Comparison of ENCODE assay signal across 14 cellular contexts in genomic region chr5:81140942-81141341, GRCh38.
DNase-seq lines count a peak whose midpoint lies in the region; ATAC-seq and TF ChIP-seq lines count a peak whose summit lies in the region.
"Had no signal": no experiment of that assay in that cellular context is flagged by ENCODE, and none has a peak within 500 bp of the region (broad histone marks: within the 10 kb centered on the region; RNA-seq: fewer than 3 reads in every experiment).

No MANE protein-coding gene starts in this region.

- no peak overlapping the region for H3K9ac ChIP-seq in GM23248

- intact Hi-C loops in A673 (cut with micrococcal nuclease; ENCODE audit: unreplicated experiment) = no loop called here
- intact Hi-C loops in naive thymus-derived CD4-positive, alpha-beta T cell (cut with micrococcal nuclease) = no loop called here

- H4K20me1 ChIP-seq in GM23248 (ENCODE audit: insufficient read depth) = no peaks in the 10 kb centered on the region

- H3K27me3 Mint-ChIP-seq in naive thymus-derived CD4-positive, alpha-beta T cell = no peaks in the 10 kb centered on the region
- peaks cover 0 to 6% (median 4%) of the 10 kb centered on the region in 3 donors for H3K27me3 Mint-ChIP-seq in immature natural killer cell (ENCODE audit: low read depth in 3 of 3)
- H3K27me3 Mint-ChIP-seq: activated naive CD8-positive, alpha-beta T cell treated with anti-CD3 and anti-CD28 coated beads, Interleukin-2, amount 10 ng/mL, durations not matched to agents 7 days and 5 days had no signal

- POLR2A ChIA-PET in A673 (lab: Charles Lee; ENCODE audit: low non-redundant PET) = no interaction called here
- POLR2A ChIA-PET in naive thymus-derived CD4-positive, alpha-beta T cell (lab: Charles Lee) = no interaction called here

- no TSS peak for BruUV-seq in A673 (replicated peaks; lab: Mats Ljungman, UMichigan)

- H3K36me3 ChIP-seq in A673 (ENCODE audit: insufficient read depth, low read length, poor library complexity, severe bottlenecking) = no peaks in the 10 kb centered on the region
- no peaks in the 10 kb centered on the region for H3K36me3 ChIP-seq in GM23248 (ENCODE audit: low read depth)
- peaks cover 0 to 20% (median 0%) of the 10 kb centered on the region in 3 experiments for H3K36me3 ChIP-seq in naive thymus-derived CD4-positive, alpha-beta T cell (ENCODE audit: control insufficient read depth in 2 of 3, insufficient read depth in 3 of 3, low read length in 3 of 3)

- DNase-seq in A673 (ENCODE audit: low spot score) (peak; percentile 39), GM23248 (peak; percentile 68), cardiac fibroblast (ENCODE audit: low read depth in 2 of 2) (peak; percentile 32 to 67), hepatic stellate cell (ENCODE audit: low spot score) (peak; percentile 10), immature natural killer cell (no peak)
- no peak for DNase-seq in naive thymus-derived CD4-positive, alpha-beta T cell
- DNase-seq in activated effector memory CD4-positive, alpha-beta T cell treated with anti-CD3 and anti-CD28 coated beads, Interleukin-2, amount 50 U/mL, for 16 hours = no peak
- DNase-seq: activated naive CD8-positive, alpha-beta T cell treated with anti-CD3 and anti-CD28 coated beads, Interleukin-2, amount 10 ng/mL, durations not matched to agents 7 days and 5 days; AML-193; DMS79; mesendoderm had no signal

- peaks cover 12 to 71% (median 34%) of the 10 kb centered on the region in 5 donors for H3K36me3 Mint-ChIP-seq in naive thymus-derived CD4-positive, alpha-beta T cell
- H3K36me3 Mint-ChIP-seq in immature natural killer cell = peaks cover 0 to 9% (median 3%) of the 10 kb centered on the region in 3 donors
- H3K36me3 Mint-ChIP-seq: WTC11 had no signal

- ATAC-seq in naive thymus-derived CD4-positive, alpha-beta T cell = no peak
- no peak for ATAC-seq in GM21786 (IDR thresholded peaks at IDR 0.05; ENCODE audit: unreplicated experiment)
- ATAC-seq: GM23338, WTC11 had no signal

- H3K4me3 Mint-ChIP-seq in naive thymus-derived CD4-positive, alpha-beta T cell = no peak overlapping the region
- no peak overlapping the region for H3K4me3 Mint-ChIP-seq in immature natural killer cell
- H3K4me3 Mint-ChIP-seq: activated naive CD8-positive, alpha-beta T cell treated with anti-CD3 and anti-CD28 coated beads, Interleukin-2, amount 10 ng/mL, durations not matched to agents 7 days and 5 days; GM23338; WTC11 had no signal

- 16 to 22% methylated on average over 1 of the region's 1 CpG for WGBS in GM23248 (ENCODE audit: low coverage in 1 of 2, low lambda C conversion rate in 2 of 2, missing lambda C conversion rate in 2 of 2), 2 experiments

- peaks cover 0 to 9% (median 0%) of the 10 kb centered on the region in 11 donors for H3K9me3 Mint-ChIP-seq in naive thymus-derived CD4-positive, alpha-beta T cell
- H3K9me3 Mint-ChIP-seq in immature natural killer cell = peaks cover 0 to 1% (median 0%) of the 10 kb centered on the region in 6 donors
- H3K9me3 Mint-ChIP-seq: GM23338 had no signal

- H3K27me3 ChIP-seq in A673 (replicated peaks; ENCODE audit: insufficient read depth, low read depth, low read length, poor library complexity) (no peaks in the 10 kb centered on the region), GM23248 (replicated peaks; ENCODE audit: insufficient read depth) (0 out of 2 replicates have a peak, but pooled peaks cover 4% of the 10 kb centered on the region)
- no peaks in the 10 kb centered on the region for H3K27me3 ChIP-seq in naive thymus-derived CD4-positive, alpha-beta T cell (ENCODE audit: control insufficient read depth in 2 of 2, insufficient read depth in 2 of 2, low read length in 2 of 2)

- no peaks in the 10 kb centered on the region for H3K79me2 ChIP-seq in GM23248 (ENCODE audit: insufficient read depth)

- H3K4me3 ChIP-seq in A673 (ENCODE audit: low read depth, low read length, poor library complexity, severe bottlenecking) (no peak overlapping the region), GM23248 (no peak overlapping the region), cardiac fibroblast (replicated peaks in 1 of 2; ENCODE audit: low read depth in 2 of 2, low read length in 2 of 2) (no peak overlapping the region)
- H3K4me3 ChIP-seq in naive thymus-derived CD4-positive, alpha-beta T cell (ENCODE audit: low read length) = no peak overlapping the region
- H3K4me3 ChIP-seq: GM23338 had no signal

- CTCF ChIA-PET in A673 (lab: Charles Lee) = no interaction called here
- CTCF ChIA-PET in naive thymus-derived CD4-positive, alpha-beta T cell (lab: Charles Lee) = no interaction called here

- H3F3A ChIP-seq in GM23248 (ENCODE audit: insufficient read depth) = no peaks in the 10 kb centered on the region

- TF ChIP-seq CTCF in A673 (conservative IDR thresholded peaks at IDR 0.05; ENCODE audit: low read depth, low read length) = no peak
- no peak for TF ChIP-seq CTCF in cardiac fibroblast (IDR thresholded peaks at IDR 0.05; ENCODE audit: low read depth, low read length)

- no peaks in the 10 kb centered on the region for H3K9me2 ChIP-seq in GM23248 (ENCODE audit: insufficient read depth)

- peaks cover 0 to 27% (median 8%) of the 10 kb centered on the region in 7 donors for H3K4me1 Mint-ChIP-seq in naive thymus-derived CD4-positive, alpha-beta T cell
- peaks cover 8 to 10% of the 10 kb centered on the region in 2 donors for H3K4me1 Mint-ChIP-seq in immature natural killer cell
- H3K4me1 Mint-ChIP-seq: GM23338, WTC11 had no signal

- H3K9me3 ChIP-seq in A673 (ENCODE audit: low read depth, low read length, poor library complexity, severe bottlenecking) = no peaks in the 10 kb centered on the region
- no peaks in the 10 kb centered on the region for H3K9me3 ChIP-seq in GM23248 (ENCODE audit: low read depth)
- H3K9me3 ChIP-seq in naive thymus-derived CD4-positive, alpha-beta T cell (ENCODE audit: control insufficient read depth in 2 of 3, low read length in 3 of 3) = no peaks in the 10 kb centered on the region

- H3K27ac ChIP-seq in A673 (ENCODE audit: low read depth, low read length, poor library complexity, severe bottlenecking) (no peak overlapping the region), GM23248 (no peak overlapping the region)
- no peak overlapping the region for H3K27ac ChIP-seq in naive thymus-derived CD4-positive, alpha-beta T cell (ENCODE audit: low read depth, low read length)

- H3K4me1 ChIP-seq in A673 (ENCODE audit: insufficient read depth, low read length, poor library complexity, severe bottlenecking) (peaks cover 5% of the 10 kb centered on the region), GM23248 (ENCODE audit: insufficient read depth) (no peaks in the 10 kb centered on the region)
- H3K4me1 ChIP-seq in naive thymus-derived CD4-positive, alpha-beta T cell (ENCODE audit: control insufficient read depth in 2 of 2, insufficient read depth in 2 of 2, low read length in 2 of 2) = no peaks in the 10 kb centered on the region

- in situ Hi-C loops in GM23248 (cut with MboI) = no loop called here

- H3K27ac Mint-ChIP-seq in naive thymus-derived CD4-positive, alpha-beta T cell = no peak overlapping the region
- no peak overlapping the region for H3K27ac Mint-ChIP-seq in immature natural killer cell
- H3K27ac Mint-ChIP-seq: activated naive CD8-positive, alpha-beta T cell treated with anti-CD3 and anti-CD28 coated beads, Interleukin-2, amount 10 ng/mL, durations not matched to agents 7 days and 5 days; GM23338; WTC11 had no signal

- H2AFZ ChIP-seq in GM23248 = no peak overlapping the region
- H2AFZ ChIP-seq: GM23338 had no signal

- H3K4me2 ChIP-seq in GM23248 (ENCODE audit: unreplicated experiment) = no peak overlapping the region
- H3K4me2 ChIP-seq: GM23338 had no signal

Comparison
In these comparisons a context has a peak if more than half of its experiments do, and no peak if none do; other contexts are left out.
1. DNase-seq: peak in A673 (single experiment), GM23248 (single experiment), cardiac fibroblast (2 of 2) and hepatic stellate cell (single experiment); none in naive thymus-derived CD4-positive, alpha-beta T cell (0 of 9), activated effector memory CD4-positive, alpha-beta T cell treated with anti-CD3 and anti-CD28 coated beads, Interleukin-2, amount 50 U/mL, for 16 hours (single experiment) and immature natural killer cell (0 of 3).